ENCODE assay signal across 8 cellular contexts in genomic region chr1:50332941-50333594, GRCh38.
DNase-seq lines count a peak whose midpoint lies in the region; ATAC-seq and TF ChIP-seq lines count a peak whose summit lies in the region.

No MANE protein-coding gene starts in this region.

- ATAC-seq in HG02763 (IDR thresholded peaks at IDR 0.05; ENCODE audit: unreplicated experiment): peak; percentile 64

- peak; percentile 40 for TF ChIP-seq CTCF in epithelial cell of esophagus (IDR thresholded peaks at IDR 0.05; ENCODE audit: insufficient read depth, low read depth, low read length, missing control alignments)

- DNase-seq in NOMO-1 treated with DMSO at 0.1 percent for 48 hours (lab: John Stamatoyannopoulos, UW; ENCODE audit: unreplicated experiment) (peak; percentile 16), NOMO-1 treated with dmso at 0.1 percent for 144 hours (lab: John Stamatoyannopoulos, UW; ENCODE audit: unreplicated experiment) (no peak), NCI-H2029 treated with DMSO at 0.1 percent for 48 hours (lab: John Stamatoyannopoulos, UW) (peak; percentile 54), epithelial cell of esophagus (ENCODE audit: low read depth) (peak; percentile 53), midbrain (lab: John Stamatoyannopoulos, UW) (peak; percentile 54)
- peak; percentile 9 to 33 (median 22) for DNase-seq in activated CD8-positive, alpha-beta memory T cell treated with anti-CD3 and anti-CD28 coated beads for 48 hours (ENCODE audit: low read depth in 2 of 3, low spot score in 2 of 3)
- peak; percentile 17 for DNase-seq in stimulated activated naive CD4-positive, alpha-beta T cell treated with Interleukin-2 at 50 U/mL for 16 hours (lab: John Stamatoyannopoulos, UW)

- peak overlapping the region; percentile 60 for H3K4me3 ChIP-seq in epithelial cell of esophagus (ENCODE audit: low read length)
